In the genomic region with DNA sequence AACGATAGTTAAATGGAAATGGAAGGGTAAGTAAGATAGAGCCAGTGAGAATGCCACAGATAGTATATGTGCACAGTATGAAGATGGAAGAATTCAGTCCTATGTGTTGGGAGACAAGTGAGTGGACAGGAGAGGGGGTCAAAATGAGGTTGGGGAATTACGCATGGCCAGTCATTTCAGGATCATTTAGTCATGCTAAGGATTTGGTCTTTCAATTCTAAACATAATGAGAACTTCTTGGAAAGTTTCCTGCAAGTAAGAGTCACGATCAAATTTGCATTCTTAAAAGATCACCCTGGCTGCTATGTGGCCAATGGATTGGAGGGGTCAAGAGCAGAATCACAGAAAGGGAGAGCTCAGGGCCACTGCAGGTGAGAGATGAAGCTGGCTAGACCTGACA, we compare ENCODE assay signal across 30 cellular contexts.
DNase-seq lines count a peak whose midpoint lies in the region; ATAC-seq and TF ChIP-seq lines count a peak whose summit lies in the region.
"Had no signal": no experiment of that assay in that cellular context is flagged by ENCODE, and none has a peak within 500 bp of the region (broad histone marks: within the 10 kb centered on the region; RNA-seq: fewer than 3 reads in every experiment).

No MANE protein-coding gene starts in this region.

- no peaks in the 10 kb centered on the region for H3K27me3 ChIP-seq in psoas muscle (ENCODE audit: insufficient read depth in 3 of 3, low read length in 2 of 3)
- H3K27me3 ChIP-seq: BLaER1, gastroesophageal sphincter, ovary, spleen had no signal

- ATAC-seq in GM18868 (IDR thresholded peaks at IDR 0.05; ENCODE audit: unreplicated experiment) (peak; percentile 56), HG02840 (IDR thresholded peaks at IDR 0.05; ENCODE audit: low FRiP score, unreplicated experiment) (no peak), psoas muscle (no peak), GM18870 (IDR thresholded peaks at IDR 0.05; ENCODE audit: unreplicated experiment) (no peak)
- ATAC-seq: gastroesophageal sphincter; natural killer cell; right cardiac atrium; stimulated activated naive B cell treated with anti-CD40 and anti-IgM and Interleukin-4, amounts not matched to agents 10 μg/mL and 1 μg/mL and 100 μg/mL, for 72 hours had no signal

- H3K4me3 ChIP-seq in fibroblast of the aortic adventitia (ENCODE audit: low read depth, low read length) (no peak overlapping the region), psoas muscle (no peak overlapping the region)
- H3K4me3 ChIP-seq: BLaER1, gastroesophageal sphincter, ovary, spleen had no signal

- no peak overlapping the region for H3K27ac ChIP-seq in psoas muscle
- H3K27ac ChIP-seq: BLaER1, gastroesophageal sphincter, ovary, spleen had no signal

- TF ChIP-seq CTCF in fibroblast of the aortic adventitia (IDR thresholded peaks at IDR 0.05; ENCODE audit: insufficient read depth, low read length) = no peak
- TF ChIP-seq CTCF in psoas muscle (IDR thresholded peaks at IDR 0.05) = no peak

- no peaks in the 10 kb centered on the region for H3K36me3 ChIP-seq in psoas muscle (ENCODE audit: insufficient read depth in 1 of 2, low read depth in 1 of 2)
- H3K36me3 ChIP-seq: BLaER1, gastroesophageal sphincter, ovary, spleen had no signal

- 56 to 75% (median 62%) methylated on average over 3 of the region's 3 CpGs for WGBS in psoas muscle, 3 donors

- no peaks in the 10 kb centered on the region for H3K9me3 ChIP-seq in psoas muscle
- H3K9me3 ChIP-seq: BLaER1, gastroesophageal sphincter, ovary had no signal

- intact Hi-C loops in psoas muscle (cut with DNase I) = no loop called here

- no peaks in the 10 kb centered on the region for H3K4me1 ChIP-seq in psoas muscle
- H3K4me1 ChIP-seq: BLaER1, gastroesophageal sphincter, spleen had no signal

- DNase-seq in AG08396 (ENCODE audit: low spot score) = peak; percentile 55
- DNase-seq in RPMI7951 (ENCODE audit: low read depth) = peak; percentile 80
- peak; percentile 52 for DNase-seq in fibroblast of the aortic adventitia (ENCODE audit: low read depth)
- DNase-seq in NCI-H226 = no peak
- DNase-seq in psoas muscle = no peak
- DNase-seq: activated B cell treated with CpG ODN at 0.5 μM for 24 hours; activated CD4-positive, alpha-beta T cell treated with anti-CD3 and anti-CD28 coated beads, Interleukin-2, amount 50 U/mL, for 4 hours; activated naive CD8-positive, alpha-beta T cell treated with anti-CD3 and anti-CD28 coated beads for 36 hours; COR-L47; DMS79; effector CD4-positive, alpha-beta T cell; GOT3; islet precursor cell; midbrain; natural killer cell; NCI-H1092 treated with DMSO at 0.1 percent for 48 hours; NCI-H2029; NCI-H345; NCI-H82; ovary; right cardiac atrium; spleen; stimulated activated CD4-positive, alpha-beta T cell treated with anti-CD3 and anti-CD28 coated beads, Interleukin-4, amount 100 ng/mL, for 24 hours; stimulated activated naive B cell treated with anti-CD40 and anti-IgM and Interleukin-4, amounts not matched to agents 10 μg/mL and 1 μg/mL and 100 μg/mL, for 72 hours; T1000 had no signal

Comparison
In these comparisons a context has a peak if more than half of its experiments do, and no peak if none do; other contexts are left out.
1. DNase-seq: peak in AG08396 (single experiment), RPMI7951 (single experiment) and fibroblast of the aortic adventitia (single experiment); none in NCI-H226 (single experiment) and psoas muscle (0 of 2).